Comparison of ENCODE assay signal across 18 cellular contexts in the genomic region with DNA sequence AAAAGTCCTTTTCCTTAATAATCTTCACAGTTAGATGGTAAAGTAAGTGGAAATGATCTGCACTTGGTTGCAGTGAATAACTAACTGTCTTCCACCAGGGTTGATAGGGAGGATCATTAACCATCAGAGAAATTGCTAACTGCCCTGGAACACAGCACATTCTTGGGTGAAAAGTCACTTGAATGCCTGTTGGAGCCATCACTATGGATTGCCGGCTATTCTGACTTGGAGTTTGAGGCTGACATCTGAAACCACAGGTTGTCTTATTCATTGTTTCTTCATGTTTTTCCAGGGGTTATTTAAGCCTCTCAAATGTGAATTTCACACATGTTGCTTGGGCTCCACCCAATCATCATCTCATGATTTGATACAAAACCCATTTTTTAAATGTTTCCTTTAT.
DNase-seq lines count a peak whose midpoint lies in the region; ATAC-seq and TF ChIP-seq lines count a peak whose summit lies in the region.
"Had no signal": no experiment of that assay in that cellular context is flagged by ENCODE, and none has a peak within 500 bp of the region (broad histone marks: within the 10 kb centered on the region; RNA-seq: fewer than 3 reads in every experiment).

No MANE protein-coding gene starts in this region.

- no peaks in the 10 kb centered on the region for H3K36me3 ChIP-seq in adipocyte (ENCODE audit: control insufficient read depth, insufficient read depth, low read length, severe bottlenecking)
- H3K36me3 ChIP-seq in spleen = no peaks in the 10 kb centered on the region
- no peaks in the 10 kb centered on the region for H3K36me3 ChIP-seq in upper lobe of left lung
- no peaks in the 10 kb centered on the region for H3K36me3 ChIP-seq in BE2C
- H3K36me3 ChIP-seq: prostate gland, tibial nerve had no signal

- H3K4me3 ChIP-seq in adipocyte (ENCODE audit: low read length) = peak overlapping the region; percentile 68
- H3K4me3 ChIP-seq in foreskin fibroblast (ENCODE audit: low read depth in 1 of 2, low read length in 2 of 2) = no peak overlapping the region
- no peak overlapping the region for H3K4me3 ChIP-seq in spleen
- no peak overlapping the region for H3K4me3 ChIP-seq in upper lobe of left lung
- no peak overlapping the region for H3K4me3 ChIP-seq in BE2C (ENCODE audit: low read depth, low read length)
- H3K4me3 ChIP-seq: prostate gland, tibial nerve had no signal

- TF ChIP-seq CTCF in foreskin fibroblast (IDR thresholded peaks at IDR 0.05; ENCODE audit: low read depth, low read length) (no peak), spleen (IDR thresholded peaks at IDR 0.05 in 8 of 11, conservative IDR thresholded peaks at IDR 0.05 in 3 of 11) (no peak), upper lobe of left lung (IDR thresholded peaks at IDR 0.05) (no peak), BE2C (IDR thresholded peaks at IDR 0.05; ENCODE audit: low read depth, low read length) (no peak)

- no peaks in the 10 kb centered on the region for H3K27me3 ChIP-seq in adipocyte (replicated peaks; ENCODE audit: control insufficient read depth, insufficient read depth, low read length)
- H3K27me3 ChIP-seq in spleen (replicated peaks in 1 of 7) = no peaks in the 10 kb centered on the region
- H3K27me3 ChIP-seq in upper lobe of left lung = no peaks in the 10 kb centered on the region
- H3K27me3 ChIP-seq in BE2C = no peaks in the 10 kb centered on the region
- H3K27me3 ChIP-seq: tibial nerve had no signal

- DNase-seq in GM04503 (ENCODE audit: low read depth) = peak; percentile 79
- DNase-seq in adipocyte (ENCODE audit: low read depth) = peak; percentile 71
- peak; percentile 87 to 92 for DNase-seq in foreskin fibroblast
- no peak for DNase-seq in spleen
- no peak for DNase-seq in activated CD4-positive, alpha-beta T cell treated with anti-CD3 and anti-CD28 coated beads for 4 hours
- no peak for DNase-seq in RPMI8226
- DNase-seq in upper lobe of left lung = no peak
- no peak for DNase-seq in BE2C
- DNase-seq: activated CD4-positive, alpha-beta T cell treated with anti-CD3 and anti-CD28 coated beads for 1 hour; activated naive CD8-positive, alpha-beta T cell treated with anti-CD3 and anti-CD28 coated beads for 36 hours; activated T-cell treated with anti-CD3 and anti-CD28 coated beads, Interleukin-2, amount 50 U/mL, for 24 hours; foreskin melanocyte; KG1; NCI-H146; NCI-H446 treated with DMSO at 0.1 percent for 48 hours; stimulated activated CD4-positive, alpha-beta T cell treated with anti-CD3 and anti-CD28 coated beads, Interleukin-1b, Interleukin-23, amount 100 ng/mL, for 48 hours had no signal

- 57 to 96% (median 76%) methylated on average over 1 of the region's 1 CpG for WGBS in spleen, 5 donors
- 81 to 84% methylated on average over 1 of the region's 1 CpG for WGBS in upper lobe of left lung, 2 donors

- peak overlapping the region; percentile 82 for H3K9ac ChIP-seq in adipocyte (ENCODE audit: low read length)

- intact Hi-C loops in spleen (cut with DNase I; ENCODE audit: low total_unique reads) = loop anchor here (10.0 kb wide), 1 partner anchor 122 kb away; no protein-coding TSS in a partner anchor

- ATAC-seq in upper lobe of left lung (ENCODE audit: low FRiP score in 2 of 2) = no peak

- H3K9me3 ChIP-seq in adipocyte (ENCODE audit: control insufficient read depth, low read length) = no peaks in the 10 kb centered on the region
- H3K9me3 ChIP-seq in spleen = no peaks in the 10 kb centered on the region
- H3K9me3 ChIP-seq in upper lobe of left lung = no peaks in the 10 kb centered on the region
- H3K9me3 ChIP-seq in BE2C = no peaks in the 10 kb centered on the region
- H3K9me3 ChIP-seq: prostate gland, tibial nerve had no signal

- TF ChIP-seq POLR2A in spleen (IDR thresholded peaks at IDR 0.05) = no peak
- no peak for TF ChIP-seq POLR2A in upper lobe of left lung (IDR thresholded peaks at IDR 0.05)

- TF ChIP-seq EP300 in upper lobe of left lung (IDR thresholded peaks at IDR 0.05) = no peak

- H3K4me1 ChIP-seq in adipocyte (ENCODE audit: control insufficient read depth, insufficient read depth, low read length) (peaks cover 35% of the 10 kb centered on the region), spleen (peaks cover 8 to 44% (median 23%) of the 10 kb centered on the region in 6 donors), upper lobe of left lung (peaks cover 11 to 26% (median 18%) of the 10 kb centered on the region in 4 donors), BE2C (no peaks in the 10 kb centered on the region)
- H3K4me1 ChIP-seq: prostate gland had no signal

- H3K27ac ChIP-seq in spleen = peak overlapping the region in 7 of 8 donors; percentile 28 to 82 (median 72)
- no peak overlapping the region for H3K27ac ChIP-seq in upper lobe of left lung
- H3K27ac ChIP-seq: prostate gland had no signal

Comparison
In these comparisons a context has a peak if more than half of its experiments do, and no peak if none do; other contexts are left out.
1. DNase-seq: peak in GM04503 (single experiment), adipocyte (single experiment) and foreskin fibroblast (2 of 2); none in spleen (single experiment), activated CD4-positive, alpha-beta T cell treated with anti-CD3 and anti-CD28 coated beads for 4 hours (0 of 2), RPMI8226 (single experiment), upper lobe of left lung (0 of 2) and BE2C (single experiment).
2. H3K27ac ChIP-seq: peak in spleen (7 of 8); none in upper lobe of left lung (0 of 4).